17 cellular contexts compared by ENCODE assay signal in the genomic region with DNA sequence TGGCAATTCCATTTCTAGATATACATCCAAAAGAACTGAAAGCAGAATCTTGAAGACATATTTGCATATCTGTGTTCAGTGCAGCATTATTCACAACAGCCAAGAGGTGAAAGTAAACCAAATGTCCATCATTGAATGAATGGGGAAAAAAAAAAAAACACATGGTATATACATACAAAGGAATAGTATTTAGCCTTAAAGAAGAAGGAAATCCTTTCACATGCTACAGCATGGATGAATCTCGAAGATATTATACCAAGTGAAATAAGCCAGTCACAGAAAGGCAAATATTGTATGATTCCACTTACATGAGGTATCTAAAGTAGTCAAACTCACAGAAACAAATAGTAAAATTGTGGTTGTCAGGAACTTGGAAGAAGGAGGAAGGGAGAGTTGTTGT. TPM values are rescaled to one million over a fixed set of nuclear protein-coding genes. Genes with fewer than 3 reads are reported as not detected.
A peak's percentile ranks its signal among the peaks of the same experiment; 100 is the strongest.
DNase-seq lines count a peak whose midpoint lies in the region; ATAC-seq, FAIRE-seq and TF ChIP-seq lines count a peak whose summit lies in the region.
"Had no signal": no experiment of that assay in that cellular context is flagged by ENCODE, and none has a peak within 500 bp of the region (broad histone marks: within the 10 kb centered on the region; RNA-seq: fewer than 3 reads in every experiment).

No MANE protein-coding gene starts in this region.

- H3K27ac Mint-ChIP-seq in CD14-positive monocyte: peak overlapping the region; percentile 2 to 83 (median 48)
- H3K27ac Mint-ChIP-seq in Calu3 (ENCODE audit: unreplicated experiment): no peak overlapping the region

- H3K4me1 Mint-ChIP-seq in CD14-positive monocyte: peaks cover 51% of the 10 kb centered on the region
- no peaks in the 10 kb centered on the region for H3K4me1 Mint-ChIP-seq in Calu3 (ENCODE audit: low read depth, unreplicated experiment)

- POLR2A ChIA-PET in HEK293 (lab: Yijun Ruan, JAX) (no interaction called here), K562 (lab: Yijun Ruan, JAX) (interaction anchor here (1.4 kb wide), 1 partner anchor 10 kb away, joined by 3 read pairs; no protein-coding TSS in a partner anchor)

- H3K36me3 Mint-ChIP-seq in CD14-positive monocyte: no peaks in the 10 kb centered on the region
- H3K36me3 Mint-ChIP-seq in Calu3 (ENCODE audit: insufficient read depth, unreplicated experiment): no peaks in the 10 kb centered on the region

- no peak for TF ChIP-seq RAD21 in K562 (CRISPR knock-in tag; conservative IDR thresholded peaks at IDR 0.05 in 1 of 2, IDR thresholded peaks at IDR 0.05 in 1 of 2)

- no peak for FAIRE-seq in K562 (lab: Jason Lieb, UNC)
- FAIRE-seq: A549, H1 had no signal

- H3K9me3 Mint-ChIP-seq in CD14-positive monocyte: no peaks in the 10 kb centered on the region
- H3K9me3 Mint-ChIP-seq in Calu3 (ENCODE audit: low read depth, unreplicated experiment): no peaks in the 10 kb centered on the region
- H3K9me3 Mint-ChIP-seq: CD8-positive, alpha-beta memory T cell had no signal

- H4K20me1 ChIP-seq in K562 (replicated peaks; ENCODE audit: control insufficient read depth, insufficient read depth, low read length): no peaks in the 10 kb centered on the region

- no peaks in the 10 kb centered on the region for H3K79me2 ChIP-seq in K562 (ENCODE audit: control insufficient read depth, insufficient read depth, low read length)

- H3K9ac ChIP-seq in K562 (ENCODE audit: insufficient read depth in 1 of 2, low read depth in 2 of 2, low read length in 2 of 2): no peak overlapping the region

- no peaks in the 10 kb centered on the region for H3K9me3 ChIP-seq in HEK293 (ENCODE audit: control insufficient read depth, insufficient read depth, low read depth, low read length)
- no peaks in the 10 kb centered on the region for H3K9me3 ChIP-seq in K562 (replicated peaks; ENCODE audit: control insufficient read depth, insufficient read depth, low read depth, low read length)
- H3K9me3 ChIP-seq in HAP-1: no peaks in the 10 kb centered on the region
- H3K9me3 ChIP-seq: A549, BE2C, Caco-2 had no signal

- no peak overlapping the region for H3K4me3 ChIP-seq in HEK293 (ENCODE audit: low read depth, low read length)
- H3K4me3 ChIP-seq in K562: no peak overlapping the region
- no peak overlapping the region for H3K4me3 ChIP-seq in HAP-1
- H3K4me3 ChIP-seq: A549 had no signal

- no peaks in the 10 kb centered on the region for H3K36me3 ChIP-seq in HEK293 (ENCODE audit: control insufficient read depth in 2 of 2, insufficient read depth in 1 of 2, low read length in 2 of 2)
- no peaks in the 10 kb centered on the region for H3K36me3 ChIP-seq in K562 (ENCODE audit: control insufficient read depth, insufficient read depth, low read length)
- H3K36me3 ChIP-seq in HAP-1 (replicated peaks): no peaks in the 10 kb centered on the region
- H3K36me3 ChIP-seq: BE2C had no signal

- no peak for TF ChIP-seq EP300 in K562 (IDR thresholded peaks at IDR 0.05; ENCODE audit: low read length)

- CTCF ChIA-PET in HEK293 (lab: Yijun Ruan, JAX): no interaction called here
- CTCF ChIA-PET in K562 (lab: Yijun Ruan, JAX; ENCODE audit: low intra/inter-chr PET ratio): no interaction called here
- CTCF ChIA-PET in Calu3 (lab: Charles Lee): interaction anchor here (1.3 kb wide), 1 partner anchor 16 kb away, joined by 6 read pairs; no protein-coding TSS in a partner anchor

- no peak for TF ChIP-seq POLR2A in K562 (conservative IDR thresholded peaks at IDR 0.05)

- WGBS in K562 (ENCODE audit: insufficient coverage, low coverage, missing lambda C conversion rate): 9% methylated on average over 1 of the region's 1 CpG

- H3K4me1 ChIP-seq in HEK293 (ENCODE audit: control insufficient read depth, insufficient read depth, low read length): peaks cover 2% of the 10 kb centered on the region; the same call in 1 of the 2 replicates
- peaks cover 0 to 9% of the 10 kb centered on the region in 2 experiments; a peak in 3 of 5 replicates for H3K4me1 ChIP-seq in K562 (replicated peaks in 1 of 2; ENCODE audit: control insufficient read depth in 2 of 2, insufficient read depth in 2 of 2, low read length in 2 of 2)
- no peaks in the 10 kb centered on the region; the same call in 1 of the 2 replicates for H3K4me1 ChIP-seq in HAP-1
- H3K4me1 ChIP-seq: A549, BE2C had no signal

- H3K27me3 ChIP-seq in K562 (ENCODE audit: control insufficient read depth in 2 of 2, insufficient read depth in 2 of 2, low read length in 2 of 2) (no peaks in the 10 kb centered on the region; a peak in 1 of 5 replicates), HAP-1 (ENCODE audit: low read depth) (no peaks in the 10 kb centered on the region)
- H3K27me3 ChIP-seq: BE2C had no signal

- intact Hi-C loops in CD14-positive monocyte (cut with micrococcal nuclease) (no loop called here), K562 (cut with micrococcal nuclease) (no loop called here), Calu3 (cut with micrococcal nuclease; ENCODE audit: unreplicated experiment) (no loop called here)

- in situ Hi-C loops in K562 (cut with MboI) (no loop called here), HAP-1 (cut with MboI; ENCODE audit: low sequenced_read_pairs) (no loop called here)

- peaks cover 0 to 2% (median 0%) of the 10 kb centered on the region in 3 donors for H3K27me3 Mint-ChIP-seq in CD14-positive monocyte (ENCODE audit: low read depth in 3 of 3)
- H3K27me3 Mint-ChIP-seq in Calu3 (ENCODE audit: unreplicated experiment): no peaks in the 10 kb centered on the region
- H3K27me3 Mint-ChIP-seq: CD8-positive, alpha-beta memory T cell had no signal

- no peak overlapping the region for H3K4me2 ChIP-seq in K562 (ENCODE audit: insufficient read depth, low read length)
- H3K4me2 ChIP-seq: A549 had no signal

- BruUV-seq in K562 (replicated peaks; lab: Mats Ljungman, UMichigan) (no TSS peak), Calu3 (replicated peaks; lab: Mats Ljungman, UMichigan) (no TSS peak)

- H2AFZ ChIP-seq in K562 (ENCODE audit: low read depth, low read length): no peak overlapping the region

- TF ChIP-seq CTCF in CD14-positive monocyte (IDR thresholded peaks at IDR 0.05) (no peak), HEK293 (tag by site-specific recombination; IDR thresholded peaks at IDR 0.05) (no peak), K562 (IDR thresholded peaks at IDR 0.05 in 2 of 3, conservative IDR thresholded peaks at IDR 0.05 in 1 of 3; ENCODE audit: insufficient read depth in 2 of 3, low read depth in 1 of 3, low read length in 3 of 3) (no peak), Calu3 (IDR thresholded peaks at IDR 0.05; ENCODE audit: unreplicated experiment) (no peak)

- H3K4me3 Mint-ChIP-seq in CD14-positive monocyte (peak overlapping the region in 1 of 2 donors; percentile 51), Calu3 (ENCODE audit: low read depth, unreplicated experiment) (no peak overlapping the region)
- H3K4me3 Mint-ChIP-seq: CD8-positive, alpha-beta memory T cell had no signal

- ATAC-seq in K562: no peak
- ATAC-seq in HG02798 (IDR thresholded peaks at IDR 0.05; ENCODE audit: poor library complexity, unreplicated experiment): no peak
- ATAC-seq: A549, HCT116 had no signal

- no peaks in the 10 kb centered on the region for H3K9me1 ChIP-seq in K562 (ENCODE audit: control insufficient read depth, insufficient read depth, low read length)

- H3K27ac ChIP-seq in HEK293 (ENCODE audit: extremely low read depth, low read depth, low read length) (no peak overlapping the region), K562 (ENCODE audit: extremely low read depth, low read depth, low read length) (no peak overlapping the region)
- H3K27ac ChIP-seq: A549, C4-2B had no signal

- DNase-seq in CD14-positive monocyte (ENCODE audit: low spot score) (no peak), CD1c-positive myeloid dendritic cell (ENCODE audit: extremely low spot score) (peak; percentile 31), K562 (ENCODE audit: extremely low read depth in 1 of 4, low spot score in 3 of 4) (no peak), Calu3 (no peak), HAP-1 (ENCODE audit: low spot score in 2 of 2) (no peak)
- DNase-seq: BE2C; Caco-2; CD8-positive, alpha-beta memory T cell; DMS53; IMR-90; KG1 had no signal

TF ChIP-seq in HEK293, 187 proteins besides CTCF, POLR2A, EP300 and RAD21 (continues in another document):
- TF ChIP-seq ZNF146 (tag by site-specific recombination; IDR thresholded peaks at IDR 0.05): peak; percentile 80
- no peak for TF ChIP-seq ZNF660 (tag by site-specific recombination; IDR thresholded peaks at IDR 0.05)

TF ChIP-seq in K562, 482 proteins besides CTCF, POLR2A, EP300 and RAD21:
- TF ChIP-seq BDP1 (IDR thresholded peaks at IDR 0.05; ENCODE audit: insufficient read depth, insufficient read length) (no peak), ZNF146 (CRISPR knock-in tag; IDR thresholded peaks at IDR 0.05; ENCODE audit: unreplicated experiment) (peak; percentile 58)

RNA-seq across cellular contexts. Expression of gene FAM168A, which starts 50.2 kb away (rescaled TPM):
- polyA plus RNA-seq in CD14-positive monocyte: 1 to 10 TPM; 1.4 to 2.1 TPM
- total RNA-seq in K562 (2011; cell fraction: chromatin; rRNA removed; ENCODE audit: low replicate concordance): 6.6 and 8.0 TPM in 2 replicates
- total RNA-seq in K562 (2011; cell fraction: nucleolus; rRNA removed): 3.7 and 4.7 TPM in 2 replicates
- total RNA-seq in K562 (2011; cell fraction: nucleoplasm; rRNA removed): 8.6 and 13.1 TPM in 2 replicates
- total RNA-seq in K562 (2014; rRNA removed): 2.5 and 2.7 TPM in 2 replicates
- total RNA-seq in K562 (2014; rRNA removed; fragmentation: Illumina TruSeq; extraction: Trizol): 2.6 and 2.9 TPM in 2 replicates
- 3.5 and 4.4 TPM in 2 replicates for total RNA-seq in K562 (2015; rRNA removed; fragmentation: Illumina TruSeq; extraction: Trizol)
- 7.1 and 7.2 TPM in 2 replicates for total RNA-seq in K562 (2021)
- 3.0 and 4.8 TPM in 2 replicates for polyA plus RNA-seq in K562 (2011; rRNA removed)
- polyA plus RNA-seq in K562 (2011; cell fraction: cytosol; rRNA removed): 4.2 and 4.7 TPM in 2 replicates
- polyA plus RNA-seq in K562 (2011; cell fraction: nucleus; rRNA removed): 10.6 and 13.9 TPM in 2 replicates
- polyA plus RNA-seq in K562 (2012): 5.3 and 8.3 TPM in 2 replicates
- 4.8 TPM in 2 replicates for polyA plus RNA-seq in K562 (2014; fragmentation: Illumina TruSeq; extraction: Trizol)
- polyA plus RNA-seq in K562 (2014; fragmentation: Nextera tagmentation; extraction: Ambion mirVana): under 1 TPM; 0.44 to 0.69 TPM
- polyA plus RNA-seq in K562 (2014; rRNA removed): 2.5 and 3.5 TPM in 2 replicates
- 3.7 and 4.9 TPM in 2 replicates for polyA minus RNA-seq in K562 (2011; rRNA and poly(A)+ RNA removed)
- 3.2 and 3.5 TPM in 2 replicates for polyA minus RNA-seq in K562 (2011; cell fraction: cytosol; rRNA and poly(A)+ RNA removed)
- polyA minus RNA-seq in K562 (2011; cell fraction: nucleus; rRNA and poly(A)+ RNA removed): 3.6 and 4.6 TPM in 2 replicates
- 30.4 and 30.8 TPM in 2 replicates for total RNA-seq in Calu3 (2022)
